19 cellular contexts compared by ENCODE assay signal in the genomic region with DNA sequence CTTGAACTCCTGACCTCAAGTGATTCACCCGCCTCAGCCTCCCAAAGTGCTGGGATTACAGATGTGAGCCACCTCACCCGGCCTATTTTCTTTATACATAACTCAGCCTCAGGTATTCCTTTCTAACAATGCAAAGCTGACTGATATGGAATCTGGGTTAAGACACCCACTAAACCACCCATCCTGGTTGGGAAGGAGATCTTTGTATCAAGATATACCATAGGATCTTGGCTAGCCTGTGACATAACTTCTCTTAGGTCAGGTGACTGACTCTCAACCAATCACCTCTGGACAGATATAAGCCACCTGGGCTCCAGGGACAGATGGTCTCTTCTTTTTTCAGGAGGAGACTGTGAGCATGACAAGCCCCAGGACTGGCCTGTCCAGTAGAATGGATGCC.
DNase-seq lines count a peak whose midpoint lies in the region; TF ChIP-seq lines count a peak whose summit lies in the region.
"Had no signal": no experiment of that assay in that cellular context is flagged by ENCODE, and none has a peak within 500 bp of the region (broad histone marks: within the 10 kb centered on the region; RNA-seq: fewer than 3 reads in every experiment).

No MANE protein-coding gene starts in this region.

- H3K36me3 ChIP-seq in tibial artery: no peaks in the 10 kb centered on the region
- H3K36me3 ChIP-seq: BLaER1 treated with 17β-estradiol and CSF1 and Interleukin-3, amounts not matched to agents 10 nM and 100 nM; SJSA1 had no signal

- in situ Hi-C loops in ACHN (cut with HindIII; ENCODE audit: low pct_ligation_motif_present, low pct_unique_long_range_greater_than_20kb, low sequenced_read_pairs): no loop called here

- intact Hi-C loops in tibial artery (cut with DNase I; ENCODE audit: low total_unique reads): no loop called here

- H3K27me3 ChIP-seq in tibial artery: no peaks in the 10 kb centered on the region
- H3K27me3 ChIP-seq: BLaER1 treated with 17β-estradiol and CSF1 and Interleukin-3, amounts not matched to agents 10 nM and 100 nM; SJSA1 had no signal

- TF ChIP-seq CTCF in tibial artery (IDR thresholded peaks at IDR 0.05) (no peak), GM10266 (IDR thresholded peaks at IDR 0.05; ENCODE audit: control insufficient read depth, insufficient read depth, low read depth, missing control alignments) (no peak)

- peaks cover 0 to 2% (median 0%) of the 10 kb centered on the region in 3 donors for H3K9me3 ChIP-seq in tibial artery
- H3K9me3 ChIP-seq: SJSA1 had no signal

- peak overlapping the region; percentile 47 to 82 for H3K27ac ChIP-seq in tibial artery
- H3K27ac ChIP-seq: 22Rv1; BLaER1 treated with 17β-estradiol and CSF1 and Interleukin-3, amounts not matched to agents 10 nM and 100 nM; SJSA1 had no signal

- no peak overlapping the region for H3K4me3 ChIP-seq in tibial artery
- H3K4me3 ChIP-seq: BLaER1 treated with 17β-estradiol and CSF1 and Interleukin-3, amounts not matched to agents 10 nM and 100 nM; GM23338; SJSA1 had no signal

- peaks cover 0 to 54% (median 33%) of the 10 kb centered on the region in 4 donors for H3K4me1 ChIP-seq in tibial artery
- H3K4me1 ChIP-seq: SJSA1 had no signal

- DNase-seq in DMS 273 (lab: John Stamatoyannopoulos, UW; ENCODE audit: unreplicated experiment) (peak; percentile 20), DMS 273 treated with DMSO at 0.1 percent for 48 hours (lab: John Stamatoyannopoulos, UW) (no peak), SW480 (ENCODE audit: low spot score) (peak; percentile 27), ecto neural progenitor cell (ENCODE audit: low spot score) (peak; percentile 21), tibial artery (no peak), ACHN (no peak), kidney tubule cell (ENCODE audit: low spot score) (no peak), GM10266 (ENCODE audit: extremely low spot score) (no peak)
- DNase-seq: CD8-positive, alpha-beta memory T cell; DND-41; GF-D8; MM.1S; NCI-H1092 treated with DMSO at 0.1 percent for 48 hours; NCI-H446 treated with DMSO at 0.1 percent for 48 hours; PC-3 had no signal

Comparison
In these comparisons a context has a peak if more than half of its experiments do, and no peak if none do; other contexts are left out.
1. DNase-seq: peak in DMS 273 (single experiment), SW480 (single experiment) and ecto neural progenitor cell (single experiment); none in DMS 273 treated with DMSO at 0.1 percent for 48 hours (single experiment), tibial artery (0 of 2), ACHN (single experiment), kidney tubule cell (single experiment) and GM10266 (single experiment).